Comparison of ENCODE assay signal across 6 cellular contexts in the genomic region with DNA sequence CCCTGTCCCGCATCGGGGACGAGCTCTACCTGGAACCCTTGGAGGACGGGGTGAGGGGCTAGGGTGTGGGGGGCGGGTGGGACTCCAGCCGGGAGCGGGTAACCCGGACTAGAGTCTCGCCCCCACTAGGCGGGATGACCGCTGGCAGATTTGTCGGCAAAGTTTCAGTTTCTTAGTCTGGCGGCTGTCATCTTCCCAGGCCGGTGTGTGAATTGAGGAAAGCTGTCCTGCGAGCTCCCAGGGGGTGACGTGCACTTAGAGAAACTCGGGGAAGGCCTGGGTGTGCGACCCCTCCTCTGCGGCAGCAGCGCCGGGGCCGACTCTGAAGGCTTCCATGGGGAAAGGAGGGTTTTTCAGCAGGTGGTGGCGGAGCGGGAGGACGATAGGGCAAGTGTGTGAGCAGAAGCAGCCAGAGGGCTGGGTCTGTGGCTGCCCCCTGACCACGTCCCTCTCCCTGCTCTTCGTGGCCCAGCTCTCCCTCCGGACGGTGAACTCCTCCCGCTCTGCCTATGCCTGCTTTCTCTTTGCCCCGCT. TPM values are rescaled to one million over a fixed set of nuclear protein-coding genes. Genes with fewer than 3 reads are reported as not detected.
DNase-seq lines count a peak whose midpoint lies in the region; TF ChIP-seq lines count a peak whose summit lies in the region.

No MANE protein-coding gene starts in this region.

- WGBS in thymus, result 18% methylated on average over 31 of the region's 31 CpGs

- no peaks in the 10 kb centered on the region for H3K27me3 ChIP-seq in HUES6 (ENCODE audit: control insufficient read depth, insufficient read depth, low read length)
- H3K27me3 ChIP-seq in thymus (ENCODE audit: control insufficient read depth, insufficient read depth), result no peaks in the 10 kb centered on the region

- TF ChIP-seq CTCF in AG10803 (conservative IDR thresholded peaks at IDR 0.05; ENCODE audit: low read length) (no peak), fibroblast of pulmonary artery (IDR thresholded peaks at IDR 0.05; ENCODE audit: low read length, missing control alignments) (no peak)

- H3K36me3 ChIP-seq in HUES6 (ENCODE audit: control insufficient read depth, insufficient read depth, low read length), result peaks cover 24% of the 10 kb centered on the region
- peaks cover 33% of the 10 kb centered on the region for H3K36me3 ChIP-seq in thymus (ENCODE audit: control insufficient read depth, insufficient read depth)

- H3K4me3 ChIP-seq in AG10803 (ENCODE audit: low read length) (peak overlapping the region; percentile 65), HUES6 (ENCODE audit: low read depth, low read length) (peak overlapping the region; percentile 93), fibroblast of pulmonary artery (replicated peaks; ENCODE audit: low read depth, low read length) (peak overlapping the region; percentile 92), thymus (ENCODE audit: low read length) (peak overlapping the region; percentile 89)

- H3K9me3 ChIP-seq in HUES6 (ENCODE audit: control insufficient read depth, insufficient read depth, low read depth, low read length) (no peaks in the 10 kb centered on the region), thymus (ENCODE audit: control insufficient read depth) (no peaks in the 10 kb centered on the region)

- DNase-seq in AG10803 (ENCODE audit: low read depth) (no peak), fibroblast of pulmonary artery (ENCODE audit: low read depth) (no peak), activated gamma-delta T cell treated with Interleukin-2 at 50 U/mL for 16 hours (no peak), D341Med (ENCODE audit: low spot score) (no peak)

- no peak overlapping the region for H3K27ac ChIP-seq in HUES6 (ENCODE audit: low read depth, low read length)
- peak overlapping the region; percentile 25 for H3K27ac ChIP-seq in thymus (ENCODE audit: low read depth)

- H3K4me1 ChIP-seq in HUES6 (ENCODE audit: control insufficient read depth, insufficient read depth, low read length), result peaks cover 24% of the 10 kb centered on the region
- H3K4me1 ChIP-seq in thymus (ENCODE audit: control insufficient read depth, insufficient read depth, low read length), result peaks cover 11% of the 10 kb centered on the region

- H3K9ac ChIP-seq in HUES6 (ENCODE audit: low read length), result peak overlapping the region; percentile 86

RNA-seq across cellular contexts. Expression of a gene that starts 0.5 kb away (rescaled TPM):
- 35.2 TPM for polyA plus RNA-seq in thymus

RNA-seq across cellular contexts. Expression of a gene that starts 9.4 kb away (rescaled TPM):
- 141 TPM for polyA plus RNA-seq in thymus

RNA-seq across cellular contexts. Expression of a gene that starts 11.6 kb away (rescaled TPM):
- polyA plus RNA-seq in thymus, result 318 TPM

RNA-seq across cellular contexts. Expression of a gene that starts 18.9 kb away (rescaled TPM):
- 2.0 TPM for polyA plus RNA-seq in thymus

RNA-seq across cellular contexts. Expression of a gene that starts 23.2 kb away (rescaled TPM):
- 1.7 TPM for polyA plus RNA-seq in thymus
